Comparison of ENCODE assay signal across 8 cellular contexts in genomic region chr16:67226295-67226803, GRCh38. TPM values are rescaled to one million over a fixed set of nuclear protein-coding genes. Genes with fewer than 3 reads are reported as not detected.
DNase-seq lines count a peak whose midpoint lies in the region; FAIRE-seq and TF ChIP-seq lines count a peak whose summit lies in the region.

No MANE protein-coding gene starts in this region.

- DNase-seq in GM12865 (ENCODE audit: low read depth) (no peak), SJSA1 (ENCODE audit: low read depth in 1 of 2, low spot score in 2 of 2) (no peak), fibroblast of pulmonary artery (ENCODE audit: low read depth) (no peak), RCC 7860 (ENCODE audit: low spot score) (no peak), SKM-1 treated with dmso at 0.1 percent for 144 hours (lab: John Stamatoyannopoulos, UW; ENCODE audit: unreplicated experiment) (no peak), GM03348 (ENCODE audit: low spot score) (no peak), HPDE6-E6E7 (ENCODE audit: extremely low spot score) (no peak)

- peak overlapping the region; percentile 97 for H3K4me3 ChIP-seq in GM12865 (ENCODE audit: low read depth, low read length)
- peak overlapping the region; percentile 80 for H3K4me3 ChIP-seq in SJSA1
- H3K4me3 ChIP-seq in fibroblast of pulmonary artery (replicated peaks; ENCODE audit: low read depth, low read length) = peak overlapping the region; percentile 99
- peak overlapping the region; percentile 96 for H3K4me3 ChIP-seq in rectal smooth muscle tissue (ENCODE audit: low read length)

- FAIRE-seq in RCC 7860 (lab: Jason Lieb, UNC) = no peak

- peak overlapping the region; percentile 60 for H3K9ac ChIP-seq in rectal smooth muscle tissue (ENCODE audit: low read length)

- H3K4me1 ChIP-seq in SJSA1 (replicated peaks) = peaks cover 20% of the 10 kb centered on the region
- peaks cover 8% of the 10 kb centered on the region for H3K4me1 ChIP-seq in rectal smooth muscle tissue (ENCODE audit: control insufficient read depth, insufficient read depth, low read length)

- H3K36me3 ChIP-seq in SJSA1 (peaks cover 41% of the 10 kb centered on the region), rectal smooth muscle tissue (ENCODE audit: control insufficient read depth, insufficient read depth, low read length) (peaks cover 23% of the 10 kb centered on the region)

- TF ChIP-seq CTCF in GM12865 (IDR thresholded peaks at IDR 0.05; ENCODE audit: insufficient read depth, low read depth, low read length, missing control alignments) (no peak), fibroblast of pulmonary artery (IDR thresholded peaks at IDR 0.05; ENCODE audit: low read length, missing control alignments) (no peak)

- peak overlapping the region; percentile 38 for H3K27ac ChIP-seq in SJSA1
- peak overlapping the region; percentile 81 for H3K27ac ChIP-seq in rectal smooth muscle tissue (ENCODE audit: low read depth, low read length)

- H3K27me3 ChIP-seq in SJSA1 (replicated peaks) = no peaks in the 10 kb centered on the region
- no peaks in the 10 kb centered on the region for H3K27me3 ChIP-seq in rectal smooth muscle tissue (ENCODE audit: control insufficient read depth, insufficient read depth, low read length)

- H3K9me3 ChIP-seq in SJSA1 (replicated peaks) = no peaks in the 10 kb centered on the region

RNA-seq across cellular contexts. Expression of gene TMEM208, which starts 0.6 kb away (rescaled TPM):
- total RNA-seq in SJSA1 (2014; rRNA removed; shearing (Covaris generic)) = 38.7 and 38.9 TPM in 2 replicates

RNA-seq across cellular contexts. Expression of gene FHOD1, which starts 20.9 kb away (rescaled TPM):
- 15.8 and 18.5 TPM in 2 replicates for total RNA-seq in SJSA1 (2014; rRNA removed; shearing (Covaris generic))

RNA-seq across cellular contexts. Expression of gene SLC9A5, which starts 22.4 kb away (rescaled TPM):
- total RNA-seq in SJSA1 (2014; rRNA removed; shearing (Covaris generic)) = 1.2 and 1.6 TPM in 2 replicates

RNA-seq across cellular contexts. Expression of gene ELMO3, which starts 27.4 kb away (rescaled TPM):
- total RNA-seq in SJSA1 (2014; rRNA removed; shearing (Covaris generic)) = 0.72 and 1.1 TPM in 2 replicates

RNA-seq across cellular contexts. Expression of gene E2F4, which starts 34.4 kb away (rescaled TPM):
- total RNA-seq in SJSA1 (2014; rRNA removed; shearing (Covaris generic)) = 77.0 and 93.8 TPM in 2 replicates
